30 cellular contexts compared by ENCODE assay signal in genomic region chr18:46587568-46587967, GRCh38.
"Had no signal": no experiment of that assay in that cellular context is flagged by ENCODE, and none has a peak within 500 bp of the region (broad histone marks: within the 10 kb centered on the region; RNA-seq: fewer than 3 reads in every experiment).

No MANE protein-coding gene starts in this region.

- H3K36me3 Mint-ChIP-seq: activated naive CD4-positive, alpha-beta T cell treated with anti-CD3 and anti-CD28 coated beads, Interleukin-2, amount 50 U/mL, for 24 hours; activated naive CD8-positive, alpha-beta T cell treated with anti-CD3 and anti-CD28 coated beads for 36 hours had no signal

- H3K4me1 ChIP-seq: adrenal gland, body of pancreas had no signal

- H3K27me3 Mint-ChIP-seq: activated naive CD8-positive, alpha-beta T cell treated with anti-CD3 and anti-CD28 coated beads for 36 hours had no signal

- H3K4me3 Mint-ChIP-seq: activated B cell treated with CpG ODN at 0.5 μM for 24 hours; activated CD8-positive, alpha-beta T cell treated with anti-CD3 and anti-CD28 coated beads for 36 hours; activated naive CD4-positive, alpha-beta T cell treated with anti-CD3 and anti-CD28 coated beads for 36 hours; activated naive CD4-positive, alpha-beta T cell treated with anti-CD3 and anti-CD28 coated beads, Interleukin-2, amount 50 U/mL, for 24 hours; activated naive CD8-positive, alpha-beta T cell treated with anti-CD3 and anti-CD28 coated beads for 36 hours; activated naive CD8-positive, alpha-beta T cell treated with anti-CD3 and anti-CD28 coated beads, Interleukin-2, amount 50 U/mL, for 24 hours; activated T-cell treated with anti-CD3 and anti-CD28 coated beads, Interleukin-2, amount 50 U/mL, for 4 hours; activated T-helper 1 cell treated with anti-CD3 and anti-CD28 coated beads, Interleukin-12 subunit alpha, Interleukin-12 subunit beta, Interleukin-2, Interleukin-4 antibody, amounts not matched to agents 30 ng/mL and 10 ng/mL and 1 ng/mL, durations not matched to agents 14 hours and 24 hours and 36 hours; T-helper 17 cell; T-helper 2 cell treated with Interferon-gamma antibody and Interleukin-4, amounts not matched to agents 5 μg/mL and 100 μg/mL, for 36 hours had no signal

- H3K27ac Mint-ChIP-seq: activated B cell treated with CpG ODN at 0.5 μM for 24 hours; activated CD8-positive, alpha-beta T cell treated with anti-CD3 and anti-CD28 coated beads for 36 hours; activated naive CD4-positive, alpha-beta T cell treated with anti-CD3 and anti-CD28 coated beads for 36 hours; activated naive CD4-positive, alpha-beta T cell treated with anti-CD3 and anti-CD28 coated beads, Interleukin-2, amount 50 U/mL, for 24 hours; activated naive CD8-positive, alpha-beta T cell treated with anti-CD3 and anti-CD28 coated beads for 36 hours; activated naive CD8-positive, alpha-beta T cell treated with anti-CD3 and anti-CD28 coated beads, Interleukin-2, amount 50 U/mL, for 24 hours; activated T-helper 1 cell treated with anti-CD3 and anti-CD28 coated beads, Interleukin-12 subunit alpha, Interleukin-12 subunit beta, Interleukin-2, Interleukin-4 antibody, amounts not matched to agents 30 ng/mL and 10 ng/mL and 1 ng/mL, durations not matched to agents 14 hours and 24 hours and 36 hours; activated T-helper 2 cell treated with anti-CD3 and anti-CD28 coated beads, Interferon-gamma antibody, Interleukin-2, Interleukin-4, amounts not matched to agents 10 μg/mL and 5 μg/mL and 100 μg/mL, durations not matched to agents 14 hours and 24 hours and 36 hours; T-helper 17 cell; T-helper 2 cell treated with Interferon-gamma antibody and Interleukin-4, amounts not matched to agents 5 μg/mL and 100 μg/mL, for 36 hours had no signal

- H3K9me3 ChIP-seq: adrenal gland, body of pancreas had no signal

- H3K27ac ChIP-seq: adrenal gland, body of pancreas, epithelial cell of prostate, WERI-Rb-1 had no signal

- H3K4me1 Mint-ChIP-seq: activated B cell treated with CpG ODN at 0.5 μM for 24 hours; activated naive CD4-positive, alpha-beta T cell treated with anti-CD3 and anti-CD28 coated beads, Interleukin-2, amount 50 U/mL, for 24 hours; activated naive CD8-positive, alpha-beta T cell treated with anti-CD3 and anti-CD28 coated beads for 36 hours; activated naive CD8-positive, alpha-beta T cell treated with anti-CD3 and anti-CD28 coated beads, Interleukin-2, amount 50 U/mL, for 24 hours; T-helper 17 cell had no signal

- H3K36me3 ChIP-seq: adrenal gland, WERI-Rb-1 had no signal

- DNase-seq: activated B cell treated with CpG ODN at 0.5 μM for 24 hours; activated CD4-positive, alpha-beta T cell treated with anti-CD3 and anti-CD28 coated beads for 48 hours; activated CD4-positive, alpha-beta T cell treated with anti-CD3 and anti-CD28 coated beads, Interleukin-2, amount 50 U/mL, for 1 hour; activated CD4-positive, alpha-beta T cell treated with anti-CD3 and anti-CD28 coated beads, Interleukin-2, amount 50 U/mL, for 48 hours; activated CD8-positive, alpha-beta memory T cell treated with anti-CD3 and anti-CD28 coated beads for 24 hours; activated CD8-positive, alpha-beta T cell treated with anti-CD3 and anti-CD28 coated beads for 36 hours; activated effector memory CD4-positive, alpha-beta T cell treated with anti-CD3 and anti-CD28 coated beads, Interleukin-2, amount 50 U/mL, for 16 hours; activated naive CD4-positive, alpha-beta T cell treated with anti-CD3 and anti-CD28 coated beads for 36 hours; activated naive CD8-positive, alpha-beta T cell treated with anti-CD3 and anti-CD28 coated beads for 36 hours; activated naive CD8-positive, alpha-beta T cell treated with anti-CD3 and anti-CD28 coated beads, Interleukin-2, amount 50 U/mL, for 24 hours; activated T-cell treated with anti-CD3 and anti-CD28 coated beads, Interleukin-2, amount 50 U/mL, for 4 hours; adrenal gland; amygdala; aorta; body of pancreas; caudate nucleus; cortex of kidney; dermis blood vessel endothelial cell; effector CD8-positive, alpha-beta T cell; foreskin fibroblast; head of caudate nucleus; T-helper 17 cell; T1000; WERI-Rb-1 had no signal

- H3K27me3 ChIP-seq: adrenal gland, body of pancreas had no signal

- H3K4me3 ChIP-seq: adrenal gland, body of pancreas had no signal

- H3K9me3 Mint-ChIP-seq: activated B cell treated with CpG ODN at 0.5 μM for 24 hours; activated CD8-positive, alpha-beta T cell treated with anti-CD3 and anti-CD28 coated beads for 36 hours; activated naive CD4-positive, alpha-beta T cell treated with anti-CD3 and anti-CD28 coated beads, Interleukin-2, amount 50 U/mL, for 24 hours; activated naive CD8-positive, alpha-beta T cell treated with anti-CD3 and anti-CD28 coated beads for 36 hours; activated naive CD8-positive, alpha-beta T cell treated with anti-CD3 and anti-CD28 coated beads, Interleukin-2, amount 50 U/mL, for 24 hours; activated T-cell treated with anti-CD3 and anti-CD28 coated beads, Interleukin-2, amount 50 U/mL, for 4 hours; activated T-helper 1 cell treated with anti-CD3 and anti-CD28 coated beads, Interleukin-12 subunit alpha, Interleukin-12 subunit beta, Interleukin-2, Interleukin-4 antibody, amounts not matched to agents 30 ng/mL and 10 ng/mL and 1 ng/mL, durations not matched to agents 14 hours and 24 hours and 36 hours; activated T-helper 2 cell treated with anti-CD3 and anti-CD28 coated beads, Interferon-gamma antibody, Interleukin-2, Interleukin-4, amounts not matched to agents 10 μg/mL and 5 μg/mL and 100 μg/mL, durations not matched to agents 14 hours and 24 hours and 36 hours; T-helper 2 cell treated with Interferon-gamma antibody and Interleukin-4, amounts not matched to agents 5 μg/mL and 100 μg/mL, for 36 hours had no signal

- ATAC-seq: activated CD4-positive, CD25-positive, alpha-beta regulatory T cell treated with anti-CD3 and anti-CD28 coated beads, Interleukin-2, amount 50 U/mL, for 24 hours; activated CD8-positive, alpha-beta T cell treated with anti-CD3 and anti-CD28 coated beads for 36 hours; activated naive CD8-positive, alpha-beta T cell treated with anti-CD3 and anti-CD28 coated beads, Interleukin-2, amount 50 U/mL, for 24 hours; activated T-cell treated with anti-CD3 and anti-CD28 coated beads, Interleukin-2, amount 50 U/mL, for 4 hours; body of pancreas; T-helper 17 cell had no signal
